ENCODE assay signal across 20 cellular contexts in genomic region chr10:128624656-128625530, GRCh38.
A peak's percentile ranks its signal among the peaks of the same experiment; 100 is the strongest.
DNase-seq lines count a peak whose midpoint lies in the region; ATAC-seq and TF ChIP-seq lines count a peak whose summit lies in the region.
"Had no signal": no experiment of that assay in that cellular context is flagged by ENCODE, and none has a peak within 500 bp of the region (broad histone marks: within the 10 kb centered on the region; RNA-seq: fewer than 3 reads in every experiment).

No MANE protein-coding gene starts in this region.

- TF ChIP-seq CTCF in right atrium auricular region (IDR thresholded peaks at IDR 0.05): no peak
- TF ChIP-seq CTCF in fibroblast of mammary gland (conservative IDR thresholded peaks at IDR 0.05; ENCODE audit: control insufficient read depth, insufficient read depth, low read depth, low read length): no peak
- no peak for TF ChIP-seq CTCF in omental fat pad (IDR thresholded peaks at IDR 0.05)
- TF ChIP-seq CTCF in right lobe of liver (IDR thresholded peaks at IDR 0.05): no peak

- no peak overlapping the region for H3K4me3 ChIP-seq in right atrium auricular region
- H3K4me3 ChIP-seq in fibroblast of mammary gland (ENCODE audit: control insufficient read depth, low read depth, low read length): no peak overlapping the region
- no peak overlapping the region for H3K4me3 ChIP-seq in right lobe of liver
- H3K4me3 ChIP-seq: BLaER1 had no signal

- H3K4me1 ChIP-seq in right atrium auricular region (no peaks in the 10 kb centered on the region), right lobe of liver (no peaks in the 10 kb centered on the region)
- H3K4me1 ChIP-seq: BLaER1 had no signal

- peak; percentile 40 for DNase-seq in right atrium auricular region (ENCODE audit: low spot score)
- no peak for DNase-seq in cardiac septum (ENCODE audit: low spot score)
- peak; percentile 62 for DNase-seq in fibroblast of mammary gland (ENCODE audit: low read depth)
- no peak for DNase-seq in omental fat pad (ENCODE audit: low spot score)
- no peak for DNase-seq in activated gamma-delta T cell treated with Interleukin-2 at 50 U/mL for 16 hours
- no peak for DNase-seq in right lobe of liver
- DNase-seq: Calu3; CD4-positive, alpha-beta memory T cell; GF-D8; KBM-7; NCI-H1105 treated with DMSO at 0.1 percent for 48 hours; NCI-H1694; NCI-H2081 treated with DMSO at 0.1 percent for 48 hours; NCI-H2227 treated with DMSO at 0.1 percent for 48 hours; NCI-H510A treated with DMSO at 0.1 percent for 48 hours; NCI-H82; OCI-M1; SIG-M5 had no signal

- H3K27me3 ChIP-seq in right atrium auricular region: no peaks in the 10 kb centered on the region
- no peaks in the 10 kb centered on the region for H3K27me3 ChIP-seq in right lobe of liver
- H3K27me3 ChIP-seq: BLaER1 had no signal

- H3K27ac ChIP-seq in right atrium auricular region (no peak overlapping the region), right lobe of liver (no peak overlapping the region)
- H3K27ac ChIP-seq: BLaER1 had no signal

- ATAC-seq in omental fat pad (ENCODE audit: low FRiP score) (peak; percentile 17), right lobe of liver (no peak), GM21825 (IDR thresholded peaks at IDR 0.05; ENCODE audit: unreplicated experiment) (no peak)

- WGBS in right lobe of liver (ENCODE audit: insufficient coverage, low coverage, low lambda C conversion rate, missing lambda C conversion rate): 81% methylated on average over 16 of the region's 18 CpGs

- intact Hi-C loops in cardiac septum (cut with DNase I) (no loop called here), right lobe of liver (cut with DNase I) (no loop called here)

- TF ChIP-seq POLR2A in right lobe of liver (IDR thresholded peaks at IDR 0.05): no peak

- no peaks in the 10 kb centered on the region for H3K36me3 ChIP-seq in right atrium auricular region
- no peaks in the 10 kb centered on the region for H3K36me3 ChIP-seq in right lobe of liver
- H3K36me3 ChIP-seq: BLaER1 had no signal

- H3K9me3 ChIP-seq in right atrium auricular region (no peaks in the 10 kb centered on the region), right lobe of liver (no peaks in the 10 kb centered on the region)
- H3K9me3 ChIP-seq: BLaER1 had no signal

Comparison
In these comparisons a context has a peak if more than half of its experiments do, and no peak if none do; other contexts are left out.
1. DNase-seq: peak in right atrium auricular region (single experiment) and fibroblast of mammary gland (single experiment); none in cardiac septum (single experiment), omental fat pad (single experiment), activated gamma-delta T cell treated with Interleukin-2 at 50 U/mL for 16 hours (single experiment) and right lobe of liver (0 of 3).